18 cellular contexts compared by ENCODE assay signal in genomic region chr12:9660046-9660445, GRCh38. TPM values are rescaled to one million over a fixed set of nuclear protein-coding genes. Genes with fewer than 3 reads are reported as not detected.
A peak's percentile ranks its signal among the peaks of the same experiment; 100 is the strongest.
DNase-seq lines count a peak whose midpoint lies in the region; ATAC-seq and TF ChIP-seq lines count a peak whose summit lies in the region.
"Had no signal": no experiment of that assay in that cellular context is flagged by ENCODE, and none has a peak within 500 bp of the region (broad histone marks: within the 10 kb centered on the region; RNA-seq: fewer than 3 reads in every experiment).

No MANE protein-coding gene starts in this region.

- TF ChIP-seq CTCF in gastroesophageal sphincter (IDR thresholded peaks at IDR 0.05): no peak

- no peak for TF ChIP-seq EP300 in gastroesophageal sphincter (IDR thresholded peaks at IDR 0.05)

- H3K4me1 Mint-ChIP-seq in activated CD4-positive, alpha-beta memory T cell treated with anti-CD3 and anti-CD28 coated beads for 36 hours (ENCODE audit: low read depth): peaks cover 96% of the 10 kb centered on the region
- peaks cover 90% of the 10 kb centered on the region for H3K4me1 Mint-ChIP-seq in activated CD4-positive, alpha-beta memory T cell treated with anti-CD3 and anti-CD28 coated beads, Interleukin-2, amount 10 ng/mL, durations not matched to agents 7 days and 5 days
- peaks cover 73 to 96% (median 85%) of the 10 kb centered on the region in 4 donors for H3K4me1 Mint-ChIP-seq in CD4-positive, alpha-beta memory T cell
- H3K4me1 Mint-ChIP-seq in activated T-helper 2 cell treated with anti-CD3 and anti-CD28 coated beads, Interferon-gamma antibody, Interleukin-2, Interleukin-4, amounts not matched to agents 10 μg/mL and 5 μg/mL and 100 μg/mL, durations not matched to agents 14 hours and 24 hours and 36 hours (ENCODE audit: low read depth): peaks cover 66% of the 10 kb centered on the region
- peaks cover 39 to 98% (median 94%) of the 10 kb centered on the region in 4 donors for H3K4me1 Mint-ChIP-seq in naive thymus-derived CD8-positive, alpha-beta T cell
- H3K4me1 Mint-ChIP-seq: GM23338 had no signal

- 86% methylated on average over 1 of the region's 1 CpG; no CpG with 5 or more reads in 1 of the 2 donors for WGBS in gastroesophageal sphincter (ENCODE audit: low coverage in 1 of 2), 2 donors

- TF ChIP-seq POLR2A in gastroesophageal sphincter (IDR thresholded peaks at IDR 0.05): no peak

- intact Hi-C loops in activated CD4-positive, alpha-beta memory T cell treated with anti-CD3 and anti-CD28 coated beads for 36 hours (cut with micrococcal nuclease): no loop called here
- intact Hi-C loops in CD4-positive, alpha-beta memory T cell (cut with micrococcal nuclease): no loop called here
- intact Hi-C loops in activated T-helper 2 cell treated with anti-CD3 and anti-CD28 coated beads, Interferon-gamma antibody, Interleukin-2, Interleukin-4, amounts not matched to agents 10 μg/mL and 5 μg/mL and 100 μg/mL, durations not matched to agents 14 hours and 24 hours and 36 hours (cut with micrococcal nuclease): loop anchor here (10.0 kb wide), 1 partner anchor 415 kb away; no protein-coding TSS in a partner anchor

- no peaks in the 10 kb centered on the region for H3K9me3 ChIP-seq in CD4-positive, alpha-beta memory T cell (ENCODE audit: control insufficient read depth in 1 of 2, low read length in 2 of 2)
- no peaks in the 10 kb centered on the region for H3K9me3 ChIP-seq in gastroesophageal sphincter
- H3K9me3 ChIP-seq: Peyer's patch had no signal

- H3K4me1 ChIP-seq in CD4-positive, alpha-beta memory T cell (ENCODE audit: insufficient read depth, low read length): peaks cover 100% of the 10 kb centered on the region
- no peaks in the 10 kb centered on the region for H3K4me1 ChIP-seq in gastroesophageal sphincter
- H3K4me1 ChIP-seq: Peyer's patch had no signal

- no peaks in the 10 kb centered on the region for H3K27me3 Mint-ChIP-seq in activated CD4-positive, alpha-beta memory T cell treated with anti-CD3 and anti-CD28 coated beads for 36 hours
- H3K27me3 Mint-ChIP-seq in activated CD4-positive, alpha-beta memory T cell treated with anti-CD3 and anti-CD28 coated beads, Interleukin-2, amount 10 ng/mL, durations not matched to agents 7 days and 5 days: no peaks in the 10 kb centered on the region
- H3K27me3 Mint-ChIP-seq in CD4-positive, alpha-beta memory T cell: no peaks in the 10 kb centered on the region
- H3K27me3 Mint-ChIP-seq in activated T-helper 2 cell treated with anti-CD3 and anti-CD28 coated beads, Interferon-gamma antibody, Interleukin-2, Interleukin-4, amounts not matched to agents 10 μg/mL and 5 μg/mL and 100 μg/mL, durations not matched to agents 14 hours and 24 hours and 36 hours (ENCODE audit: low read depth): no peaks in the 10 kb centered on the region
- H3K27me3 Mint-ChIP-seq in naive thymus-derived CD8-positive, alpha-beta T cell: no peaks in the 10 kb centered on the region
- H3K27me3 Mint-ChIP-seq: IgD-negative memory B cell had no signal

- peaks cover 90% of the 10 kb centered on the region for H3K36me3 Mint-ChIP-seq in activated CD4-positive, alpha-beta memory T cell treated with anti-CD3 and anti-CD28 coated beads for 36 hours
- H3K36me3 Mint-ChIP-seq in activated CD4-positive, alpha-beta memory T cell treated with anti-CD3 and anti-CD28 coated beads, Interleukin-2, amount 10 ng/mL, durations not matched to agents 7 days and 5 days (ENCODE audit: low read depth): peaks cover 98% of the 10 kb centered on the region
- peaks cover 93 to 95% of the 10 kb centered on the region in 2 donors for H3K36me3 Mint-ChIP-seq in CD4-positive, alpha-beta memory T cell
- peaks cover 97% of the 10 kb centered on the region for H3K36me3 Mint-ChIP-seq in activated T-helper 2 cell treated with anti-CD3 and anti-CD28 coated beads, Interferon-gamma antibody, Interleukin-2, Interleukin-4, amounts not matched to agents 10 μg/mL and 5 μg/mL and 100 μg/mL, durations not matched to agents 14 hours and 24 hours and 36 hours (ENCODE audit: low read depth)
- H3K36me3 Mint-ChIP-seq in naive thymus-derived CD8-positive, alpha-beta T cell: peaks cover 43 to 90% (median 89%) of the 10 kb centered on the region in 3 donors

- DNase-seq in activated CD4-positive, alpha-beta memory T cell treated with anti-CD3 and anti-CD28 coated beads for 36 hours: no peak
- DNase-seq in activated CD4-positive, alpha-beta memory T cell treated with anti-CD3 and anti-CD28 coated beads, Interleukin-2, amount 10 ng/mL, durations not matched to agents 7 days and 5 days: no peak
- DNase-seq in CD4-positive, alpha-beta memory T cell: no peak
- no peak for DNase-seq in activated T-helper 2 cell treated with anti-CD3 and anti-CD28 coated beads, Interferon-gamma antibody, Interleukin-2, Interleukin-4, amounts not matched to agents 10 μg/mL and 5 μg/mL and 100 μg/mL, durations not matched to agents 14 hours and 24 hours and 36 hours (ENCODE audit: low spot score)
- no peak for DNase-seq in naive thymus-derived CD8-positive, alpha-beta T cell
- DNase-seq in T-helper 1 cell (no peak), mucosa of gallbladder (ENCODE audit: low spot score) (no peak)
- DNase-seq: DND-41, GDM1, NCI-H1417 treated with DMSO at 0.1 percent for 48 hours, NCI-H2029 treated with DMSO at 0.1 percent for 48 hours, NCI-H510A treated with DMSO at 0.1 percent for 48 hours, Peyer's patch had no signal

- H3K36me3 ChIP-seq in CD4-positive, alpha-beta memory T cell (ENCODE audit: insufficient read depth, low read length): peaks cover 62% of the 10 kb centered on the region
- peaks cover 0 to 98% of the 10 kb centered on the region in 2 donors for H3K36me3 ChIP-seq in gastroesophageal sphincter

- peak overlapping the region; percentile 79 for H3K27ac Mint-ChIP-seq in activated CD4-positive, alpha-beta memory T cell treated with anti-CD3 and anti-CD28 coated beads for 36 hours
- no peak overlapping the region for H3K27ac Mint-ChIP-seq in activated CD4-positive, alpha-beta memory T cell treated with anti-CD3 and anti-CD28 coated beads, Interleukin-2, amount 10 ng/mL, durations not matched to agents 7 days and 5 days
- peak overlapping the region; percentile 12 to 96 (median 70) for H3K27ac Mint-ChIP-seq in CD4-positive, alpha-beta memory T cell
- peak overlapping the region; percentile 8 for H3K27ac Mint-ChIP-seq in activated T-helper 2 cell treated with anti-CD3 and anti-CD28 coated beads, Interferon-gamma antibody, Interleukin-2, Interleukin-4, amounts not matched to agents 10 μg/mL and 5 μg/mL and 100 μg/mL, durations not matched to agents 14 hours and 24 hours and 36 hours
- peak overlapping the region; percentile 44 to 99 (median 94) for H3K27ac Mint-ChIP-seq in naive thymus-derived CD8-positive, alpha-beta T cell
- H3K27ac Mint-ChIP-seq: GM23338 had no signal

- no peaks in the 10 kb centered on the region for H3K27me3 ChIP-seq in CD4-positive, alpha-beta memory T cell (ENCODE audit: insufficient read depth, low read length)
- no peaks in the 10 kb centered on the region for H3K27me3 ChIP-seq in gastroesophageal sphincter
- H3K27me3 ChIP-seq: Peyer's patch had no signal

- CTCF ChIA-PET in activated CD4-positive, alpha-beta memory T cell treated with anti-CD3 and anti-CD28 coated beads for 36 hours (lab: Charles Lee): no interaction called here
- CTCF ChIA-PET in activated CD4-positive, alpha-beta memory T cell treated with anti-CD3 and anti-CD28 coated beads, Interleukin-2, amount 10 ng/mL, durations not matched to agents 7 days and 5 days (lab: Charles Lee): interaction anchor here (1.1 to 2.3 kb wide), 2 partner anchors 9 to 12 kb away, joined by 5 to 7 read pairs; partner anchors contain the start of gene CLEC2D
- CTCF ChIA-PET in CD4-positive, alpha-beta memory T cell (lab: Charles Lee; ENCODE audit: partially characterized antibody): interaction anchor here (0.9 to 5.4 kb wide), 3 partner anchors 9 to 49 kb away, joined by 4 to 24 read pairs (median 8); partner anchors contain the start of gene CLEC2D

- H3K4me3 Mint-ChIP-seq in activated CD4-positive, alpha-beta memory T cell treated with anti-CD3 and anti-CD28 coated beads for 36 hours: no peak overlapping the region
- H3K4me3 Mint-ChIP-seq in activated CD4-positive, alpha-beta memory T cell treated with anti-CD3 and anti-CD28 coated beads, Interleukin-2, amount 10 ng/mL, durations not matched to agents 7 days and 5 days: no peak overlapping the region
- peak overlapping the region in 6 of 8 donors; percentile 4 to 53 (median 16) for H3K4me3 Mint-ChIP-seq in CD4-positive, alpha-beta memory T cell
- H3K4me3 Mint-ChIP-seq in activated T-helper 2 cell treated with anti-CD3 and anti-CD28 coated beads, Interferon-gamma antibody, Interleukin-2, Interleukin-4, amounts not matched to agents 10 μg/mL and 5 μg/mL and 100 μg/mL, durations not matched to agents 14 hours and 24 hours and 36 hours (ENCODE audit: low read depth): no peak overlapping the region
- peak overlapping the region in 8 of 10 donors; percentile 32 to 74 (median 46) for H3K4me3 Mint-ChIP-seq in naive thymus-derived CD8-positive, alpha-beta T cell
- H3K4me3 Mint-ChIP-seq: CD14-positive monocyte, GM23338, IgD-negative memory B cell had no signal

- no peak for ATAC-seq in naive thymus-derived CD8-positive, alpha-beta T cell
- no peak for ATAC-seq in gastroesophageal sphincter
- ATAC-seq: GM23338 had no signal

- H3K9me3 Mint-ChIP-seq in activated CD4-positive, alpha-beta memory T cell treated with anti-CD3 and anti-CD28 coated beads for 36 hours: peaks cover 15% of the 10 kb centered on the region
- H3K9me3 Mint-ChIP-seq in activated CD4-positive, alpha-beta memory T cell treated with anti-CD3 and anti-CD28 coated beads, Interleukin-2, amount 10 ng/mL, durations not matched to agents 7 days and 5 days: peaks cover 15% of the 10 kb centered on the region
- peaks cover 0 to 4% (median 0%) of the 10 kb centered on the region in 8 donors for H3K9me3 Mint-ChIP-seq in CD4-positive, alpha-beta memory T cell
- peaks cover 23% of the 10 kb centered on the region for H3K9me3 Mint-ChIP-seq in activated T-helper 2 cell treated with anti-CD3 and anti-CD28 coated beads, Interferon-gamma antibody, Interleukin-2, Interleukin-4, amounts not matched to agents 10 μg/mL and 5 μg/mL and 100 μg/mL, durations not matched to agents 14 hours and 24 hours and 36 hours
- peaks cover 0 to 8% (median 0%) of the 10 kb centered on the region in 9 donors for H3K9me3 Mint-ChIP-seq in naive thymus-derived CD8-positive, alpha-beta T cell
- H3K9me3 Mint-ChIP-seq: GM23338, IgD-negative memory B cell had no signal

- POLR2A ChIA-PET in activated CD4-positive, alpha-beta memory T cell treated with anti-CD3 and anti-CD28 coated beads for 36 hours (lab: Charles Lee): interaction anchor here (2.6 to 13.8 kb wide), 2 partner anchors 9 to 10 kb away, joined by 13 to 471 read pairs; partner anchors contain the start of gene CLEC2D
- POLR2A ChIA-PET in activated CD4-positive, alpha-beta memory T cell treated with anti-CD3 and anti-CD28 coated beads, Interleukin-2, amount 10 ng/mL, durations not matched to agents 7 days and 5 days (lab: Charles Lee): interaction anchor here (14.9 to 18.6 kb wide), 2 partner anchors 5 to 6 kb away, joined by 1071 read pairs; partner anchors contain the start of gene CLEC2D
- POLR2A ChIA-PET in CD4-positive, alpha-beta memory T cell (lab: Charles Lee; ENCODE audit: partially characterized antibody): interaction anchor here (0.8 to 25.7 kb wide), 6 partner anchors 4 to 83 kb away, joined by 3 to 881 read pairs (median 440); partner anchors contain the start of gene CLEC2D
- POLR2A ChIA-PET in naive thymus-derived CD8-positive, alpha-beta T cell (lab: Charles Lee): interaction anchor here (0.7 to 17.2 kb wide), 4 partner anchors 5 to 19 kb away, joined by 3 to 547 read pairs (median 275); partner anchors contain the start of gene CLEC2D

- H3K4me3 ChIP-seq in CD4-positive, alpha-beta memory T cell (ENCODE audit: low read length in 2 of 2): no peak overlapping the region
- no peak overlapping the region for H3K4me3 ChIP-seq in gastroesophageal sphincter
- H3K4me3 ChIP-seq: GM23338, Peyer's patch had no signal

- no peak overlapping the region for H3K27ac ChIP-seq in CD4-positive, alpha-beta memory T cell (ENCODE audit: low read depth, low read length)
- no peak overlapping the region for H3K27ac ChIP-seq in gastroesophageal sphincter
- H3K27ac ChIP-seq: Peyer's patch had no signal

RNA-seq across cellular contexts. Expression of gene CLEC2D, which starts 9.5 kb away (rescaled TPM):
- total RNA-seq in activated CD4-positive, alpha-beta memory T cell treated with anti-CD3 and anti-CD28 coated beads for 36 hours: 100 to 1,000 TPM; 191 to 199 TPM
- 100 to 1,000 TPM; 446 to 449 TPM for total RNA-seq in activated CD4-positive, alpha-beta memory T cell treated with anti-CD3 and anti-CD28 coated beads, Interleukin-2, amount 10 ng/mL, durations not matched to agents 7 days and 5 days
- total RNA-seq in CD4-positive, alpha-beta memory T cell: 100 to 1,000 TPM; 294 to 297 TPM
- polyA plus RNA-seq in CD4-positive, alpha-beta memory T cell: 100 to 1,000 TPM; 241 to 288 TPM
- total RNA-seq in activated T-helper 2 cell treated with anti-CD3 and anti-CD28 coated beads, Interferon-gamma antibody, Interleukin-2, Interleukin-4, amounts not matched to agents 10 μg/mL and 5 μg/mL and 100 μg/mL, durations not matched to agents 14 hours and 24 hours and 36 hours: 350 and 351 TPM in 2 replicates
- 100 to 1,000 TPM; 433 to 438 TPM for total RNA-seq in naive thymus-derived CD8-positive, alpha-beta T cell
- 100 to 1,000 TPM; 315 to 389 (median 329) TPM for polyA plus RNA-seq in naive thymus-derived CD8-positive, alpha-beta T cell
- 10 to 100 TPM in 2 of 4 donors, 1 to 10 TPM in 2; 2.3 to 12.9 (median 7.4) TPM for total RNA-seq in gastroesophageal sphincter
- total RNA-seq in mucosa of gallbladder: 9.0 TPM

RNA-seq across cellular contexts. Expression of gene KLRB1, which starts 52.3 kb away (rescaled TPM):
- 1 to 10 TPM; 3.6 to 4.9 TPM for total RNA-seq in activated CD4-positive, alpha-beta memory T cell treated with anti-CD3 and anti-CD28 coated beads for 36 hours
- total RNA-seq in activated CD4-positive, alpha-beta memory T cell treated with anti-CD3 and anti-CD28 coated beads, Interleukin-2, amount 10 ng/mL, durations not matched to agents 7 days and 5 days: 10 to 100 TPM; 17.4 to 19.4 TPM
- 10 to 100 TPM; 62.2 to 63.2 TPM for total RNA-seq in CD4-positive, alpha-beta memory T cell
- 100 to 1,000 TPM; 133 to 196 TPM for polyA plus RNA-seq in CD4-positive, alpha-beta memory T cell
- total RNA-seq in activated T-helper 2 cell treated with anti-CD3 and anti-CD28 coated beads, Interferon-gamma antibody, Interleukin-2, Interleukin-4, amounts not matched to agents 10 μg/mL and 5 μg/mL and 100 μg/mL, durations not matched to agents 14 hours and 24 hours and 36 hours: 0.32 TPM in 1 of 2 replicates, not detected in the other
- 1 to 10 TPM; 1.6 TPM for total RNA-seq in naive thymus-derived CD8-positive, alpha-beta T cell
- polyA plus RNA-seq in naive thymus-derived CD8-positive, alpha-beta T cell: 10 to 100 TPM in 1 of 3 donors, under 1 TPM in 2; 0.58 to 41.2 (median 0.95) TPM
- 1 to 10 TPM in 1 of 4 donors, under 1 TPM in 1, not detected in 2; 0.20 to 1.8 TPM for total RNA-seq in gastroesophageal sphincter
- total RNA-seq in mucosa of gallbladder: 6.4 TPM
- total RNA-seq: GM23338, LHCN-M2 had no signal

Comparison
In these comparisons a context has a peak if more than half of its experiments do, and no peak if none do; other contexts are left out.
1. H3K4me3 Mint-ChIP-seq: peak in CD4-positive, alpha-beta memory T cell (6 of 8) and naive thymus-derived CD8-positive, alpha-beta T cell (8 of 10); none in activated CD4-positive, alpha-beta memory T cell treated with anti-CD3 and anti-CD28 coated beads for 36 hours (single experiment), activated CD4-positive, alpha-beta memory T cell treated with anti-CD3 and anti-CD28 coated beads, Interleukin-2, amount 10 ng/mL, durations not matched to agents 7 days and 5 days (single experiment) and activated T-helper 2 cell treated with anti-CD3 and anti-CD28 coated beads, Interferon-gamma antibody, Interleukin-2, Interleukin-4, amounts not matched to agents 10 μg/mL and 5 μg/mL and 100 μg/mL, durations not matched to agents 14 hours and 24 hours and 36 hours (single experiment).
2. RNA of gene CLEC2D, which starts 9.5 kb away (total RNA-seq): 446 to 449 TPM in activated CD4-positive, alpha-beta memory T cell treated with anti-CD3 and anti-CD28 coated beads, Interleukin-2, amount 10 ng/mL, durations not matched to agents 7 days and 5 days, 433 to 438 TPM in naive thymus-derived CD8-positive, alpha-beta T cell, 350 to 351 TPM in activated T-helper 2 cell treated with anti-CD3 and anti-CD28 coated beads, Interferon-gamma antibody, Interleukin-2, Interleukin-4, amounts not matched to agents 10 μg/mL and 5 μg/mL and 100 μg/mL, durations not matched to agents 14 hours and 24 hours and 36 hours, 294 to 297 TPM in CD4-positive, alpha-beta memory T cell and 191 to 199 TPM in activated CD4-positive, alpha-beta memory T cell treated with anti-CD3 and anti-CD28 coated beads for 36 hours; 2.3 to 12.9 TPM in gastroesophageal sphincter and 9.0 TPM in mucosa of gallbladder (single experiment); every median in the first group is over 10 times any median in the second.